Comparison of ENCODE assay signal across 1 cellular context in genomic region chr5:81077105-81077504, GRCh38.
TF ChIP-seq lines count a peak whose summit lies in the region.

No MANE protein-coding gene starts in this region.

TF ChIP-seq in HepG2, 621 proteins besides CTCF, POLR2A, EP300 and RAD21 (continued from another document):
- TF ChIP-seq, protein P1, sequence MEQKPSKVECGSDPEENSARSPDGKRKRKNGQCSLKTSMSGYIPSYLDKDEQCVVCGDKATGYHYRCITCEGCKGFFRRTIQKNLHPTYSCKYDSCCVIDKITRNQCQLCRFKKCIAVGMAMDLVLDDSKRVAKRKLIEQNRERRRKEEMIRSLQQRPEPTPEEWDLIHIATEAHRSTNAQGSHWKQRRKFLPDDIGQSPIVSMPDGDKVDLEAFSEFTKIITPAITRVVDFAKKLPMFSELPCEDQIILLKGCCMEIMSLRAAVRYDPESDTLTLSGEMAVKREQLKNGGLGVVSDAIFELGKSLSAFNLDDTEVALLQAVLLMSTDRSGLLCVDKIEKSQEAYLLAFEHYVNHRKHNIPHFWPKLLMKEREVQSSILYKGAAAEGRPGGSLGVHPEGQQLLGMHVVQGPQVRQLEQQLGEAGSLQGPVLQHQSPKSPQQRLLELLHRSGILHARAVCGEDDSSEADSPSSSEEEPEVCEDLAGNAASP (CRISPR knock-in tag; IDR thresholded peaks at IDR 0.05; ENCODE audit: borderline replicate concordance) = peak; percentile 93; the same call in 1 of the 2 replicates
- peak; percentile 67 for TF ChIP-seq HNF4A (CRISPR knock-in tag; IDR thresholded peaks at IDR 0.05)
- TF ChIP-seq SOX13 (IDR thresholded peaks at IDR 0.05) = no peak
- TF ChIP-seq SOX13 (CRISPR knock-in tag; conservative IDR thresholded peaks at IDR 0.05 in 1 of 2, IDR thresholded peaks at IDR 0.05 in 1 of 2) = peak in 1 of 2 experiments; percentile 34; a peak in 1 of 4 replicates
TF ChIP-seq in HepG2: peak in this region for 14.
